ENCODE assay signal across 8 cellular contexts in genomic region chr9:79812507-79813261, GRCh38.
DNase-seq lines count a peak whose midpoint lies in the region; ATAC-seq and TF ChIP-seq lines count a peak whose summit lies in the region.

No MANE protein-coding gene starts in this region.

- H3K4me1 ChIP-seq in DOHH2 (ENCODE audit: control insufficient read depth, low read length) (peaks cover 17% of the 10 kb centered on the region), adipocyte (ENCODE audit: control insufficient read depth, insufficient read depth, low read length) (peaks cover 26% of the 10 kb centered on the region), prostate gland (replicated peaks) (no peaks in the 10 kb centered on the region)

- peaks cover 14% of the 10 kb centered on the region for H3F3A ChIP-seq in DOHH2 (ENCODE audit: control insufficient read depth, insufficient read depth)

- H3K4me3 ChIP-seq in DOHH2 (ENCODE audit: low read length) = no peak overlapping the region
- H3K4me3 ChIP-seq in adipocyte (ENCODE audit: low read length) = peak overlapping the region; percentile 67
- H3K4me3 ChIP-seq in prostate gland = no peak overlapping the region

- H3K36me3 ChIP-seq in DOHH2 (ENCODE audit: control insufficient read depth, low read length) (no peaks in the 10 kb centered on the region), adipocyte (ENCODE audit: control insufficient read depth, insufficient read depth, low read length, severe bottlenecking) (no peaks in the 10 kb centered on the region), prostate gland (no peaks in the 10 kb centered on the region)

- TF ChIP-seq POLR2A in prostate gland (IDR thresholded peaks at IDR 0.05) = no peak

- H3K27ac ChIP-seq in DOHH2 (ENCODE audit: low read depth, low read length) (no peak overlapping the region), prostate gland (no peak overlapping the region)

- H3K9me2 ChIP-seq in DOHH2 (replicated peaks; ENCODE audit: control insufficient read depth, low read length) = no peaks in the 10 kb centered on the region

- TF ChIP-seq CTCF in DOHH2 (IDR thresholded peaks at IDR 0.05; ENCODE audit: low read depth, low read length, poor library complexity, severe bottlenecking) (no peak), prostate gland (IDR thresholded peaks at IDR 0.05) (no peak)

- ATAC-seq in GM19452 (IDR thresholded peaks at IDR 0.05; ENCODE audit: unreplicated experiment) (peak; percentile 81), HG03432 (IDR thresholded peaks at IDR 0.05; ENCODE audit: unreplicated experiment) (peak; percentile 76)

- no peak for DNase-seq in adipocyte (ENCODE audit: low read depth)
- DNase-seq in cortex of kidney (lab: John Stamatoyannopoulos, UW) = no peak
- DNase-seq in prostate gland (ENCODE audit: low spot score) = no peak
- no peak for DNase-seq in DMS 273 treated with DMSO at 0.1 percent for 48 hours (lab: John Stamatoyannopoulos, UW)
- no peak for DNase-seq in cerebellar nuclear complex (lab: John Stamatoyannopoulos, UW)

- WGBS in prostate gland = 54% methylated on average over 8 of the region's 8 CpGs

- peak overlapping the region; percentile 25 for H3K9ac ChIP-seq in adipocyte (ENCODE audit: low read length)

- H3K79me2 ChIP-seq in DOHH2 (ENCODE audit: control insufficient read depth, low read length) = no peaks in the 10 kb centered on the region

- peak overlapping the region; percentile 6 for H3K4me2 ChIP-seq in DOHH2 (ENCODE audit: low read length)

- intact Hi-C loops in prostate gland (cut with DNase I) = no loop called here

- peaks cover 4% of the 10 kb centered on the region; the same call in 1 of the 2 replicates for H4K20me1 ChIP-seq in DOHH2 (ENCODE audit: control insufficient read depth, insufficient read depth, low read depth, low read length)

- H3K9me3 ChIP-seq in DOHH2 (ENCODE audit: control insufficient read depth, insufficient read depth, low read length) = no peaks in the 10 kb centered on the region
- H3K9me3 ChIP-seq in adipocyte (ENCODE audit: control insufficient read depth, low read length) = no peaks in the 10 kb centered on the region
- H3K9me3 ChIP-seq in prostate gland = no peaks in the 10 kb centered on the region

- H3K27me3 ChIP-seq in DOHH2 (ENCODE audit: control insufficient read depth, low read length) = peaks cover 59% of the 10 kb centered on the region
- peaks cover 14% of the 10 kb centered on the region for H3K27me3 ChIP-seq in adipocyte (replicated peaks; ENCODE audit: control insufficient read depth, insufficient read depth, low read length)
- no peaks in the 10 kb centered on the region for H3K27me3 ChIP-seq in prostate gland (replicated peaks; ENCODE audit: insufficient read depth)
